30 cellular contexts compared by ENCODE assay signal in genomic region chr7:48511021-48511579, GRCh38.
DNase-seq lines count a peak whose midpoint lies in the region; ATAC-seq and TF ChIP-seq lines count a peak whose summit lies in the region.
"Had no signal": no experiment of that assay in that cellular context is flagged by ENCODE, and none has a peak within 500 bp of the region (broad histone marks: within the 10 kb centered on the region; RNA-seq: fewer than 3 reads in every experiment).

No MANE protein-coding gene starts in this region.

- H3K4me2 ChIP-seq in OCI-LY7 (ENCODE audit: low read length), result no peak overlapping the region
- H3K4me2 ChIP-seq: BLaER1 treated with 17β-estradiol and CSF1 and Interleukin-3, amounts not matched to agents 10 nM and 100 nM; hepatocyte had no signal

- no peaks in the 10 kb centered on the region for H3K79me2 ChIP-seq in OCI-LY7 (ENCODE audit: insufficient read depth, low read depth, low read length)
- H3K79me2 ChIP-seq: hepatocyte had no signal

- DNase-seq in Ammon's horn (ENCODE audit: low spot score) (peak; percentile 54), NCI-H446 (lab: John Stamatoyannopoulos, UW) (peak; percentile 39 to 73), astrocyte of the cerebellum (ENCODE audit: low read depth) (peak; percentile 15), foreskin keratinocyte (peak in 1 of 2 donors; percentile 20), prostate gland (ENCODE audit: low spot score) (no peak), OCI-LY7 (ENCODE audit: low spot score) (no peak)
- no peak for DNase-seq in activated T-cell treated with anti-CD3 and anti-CD28 coated beads, Interleukin-2, amount 50 U/mL, for 4 hours
- DNase-seq: activated T-cell treated with anti-CD3 and anti-CD28 coated beads, Interleukin-2, amount 50 U/mL, for 1 hour; COR-L47; effector CD8-positive, alpha-beta T cell; H9; immature natural killer cell; Kasumi-1; left lung; NCI-H1048; NCI-H1930; NCI-H226; NK-92 treated with Interleukin-12 subunit alpha and Interleukin-12 subunit beta, amount 100 ng/mL, for 24 hours; SHP77 treated with DMSO at 0.1 percent for 48 hours; sigmoid colon; stimulated activated CD4-positive, alpha-beta T cell treated with anti-CD3 and anti-CD28 coated beads, Interleukin-15, amount 100 ng/mL, for 24 hours; stimulated activated naive CD8-positive, alpha-beta T cell treated with anti-CD3 and anti-CD28 coated beads, Interleukin-15, amount 100 ng/mL, for 72 hours; tibial artery had no signal

- H3K9me3 Mint-ChIP-seq in activated T-cell treated with anti-CD3 and anti-CD28 coated beads, Interleukin-2, amount 50 U/mL, for 4 hours, result no peaks in the 10 kb centered on the region
- H3K9me3 Mint-ChIP-seq: activated naive CD4-positive, alpha-beta T cell treated with anti-CD3 and anti-CD28 coated beads, Interleukin-2, amount 50 U/mL, for 24 hours; H9; stimulated activated naive CD8-positive, alpha-beta T cell treated with anti-CD3 and anti-CD28 coated beads, Interleukin-15, amount 100 ng/mL, for 72 hours had no signal

- no peaks in the 10 kb centered on the region for H3K36me3 ChIP-seq in prostate gland
- no peaks in the 10 kb centered on the region for H3K36me3 ChIP-seq in OCI-LY7 (ENCODE audit: insufficient read depth, low read length)
- H3K36me3 ChIP-seq: BLaER1 treated with 17β-estradiol and CSF1 and Interleukin-3, amounts not matched to agents 10 nM and 100 nM; left lung; sigmoid colon; tibial artery had no signal

- no peaks in the 10 kb centered on the region for H3K27me3 Mint-ChIP-seq in activated T-cell treated with anti-CD3 and anti-CD28 coated beads, Interleukin-2, amount 50 U/mL, for 4 hours (ENCODE audit: low read depth)
- H3K27me3 Mint-ChIP-seq: activated naive CD4-positive, alpha-beta T cell treated with anti-CD3 and anti-CD28 coated beads, Interleukin-2, amount 50 U/mL, for 24 hours; naive thymus-derived CD4-positive, alpha-beta T cell; stimulated activated naive CD8-positive, alpha-beta T cell treated with anti-CD3 and anti-CD28 coated beads, Interleukin-15, amount 100 ng/mL, for 72 hours had no signal

- no TSS peak for BruUV-seq in OCI-LY7 (replicated peaks; lab: Mats Ljungman, UMichigan)

- H2AFZ ChIP-seq in OCI-LY7 (ENCODE audit: low read length), result no peak overlapping the region
- H2AFZ ChIP-seq: hepatocyte had no signal

- H3K27ac ChIP-seq in foreskin keratinocyte, result no peak overlapping the region
- H3K27ac ChIP-seq in prostate gland, result no peak overlapping the region
- H3K27ac ChIP-seq in OCI-LY7 (ENCODE audit: low read depth, low read length, poor library complexity, severe bottlenecking), result no peak overlapping the region
- H3K27ac ChIP-seq: BLaER1 treated with 17β-estradiol and CSF1 and Interleukin-3, amounts not matched to agents 10 nM and 100 nM; hepatocyte; left lung; sigmoid colon; tibial artery had no signal

- H3K4me3 Mint-ChIP-seq in activated T-cell treated with anti-CD3 and anti-CD28 coated beads, Interleukin-2, amount 50 U/mL, for 4 hours, result no peak overlapping the region
- H3K4me3 Mint-ChIP-seq: activated naive CD4-positive, alpha-beta T cell treated with anti-CD3 and anti-CD28 coated beads, Interleukin-2, amount 50 U/mL, for 24 hours; H9; immature natural killer cell; stimulated activated naive CD8-positive, alpha-beta T cell treated with anti-CD3 and anti-CD28 coated beads, Interleukin-15, amount 100 ng/mL, for 72 hours had no signal

- TF ChIP-seq CTCF in astrocyte of the cerebellum (IDR thresholded peaks at IDR 0.05; ENCODE audit: low read depth, low read length, missing control alignments) (no peak), foreskin keratinocyte (conservative IDR thresholded peaks at IDR 0.05) (no peak), prostate gland (IDR thresholded peaks at IDR 0.05) (no peak), OCI-LY7 (conservative IDR thresholded peaks at IDR 0.05; ENCODE audit: low read length) (no peak)

- intact Hi-C loops in prostate gland (cut with DNase I) (no loop called here), OCI-LY7 (cut with micrococcal nuclease; ENCODE audit: unreplicated experiment) (no loop called here)

- WGBS in prostate gland, result 15% methylated on average over 13 of the region's 13 CpGs

- in situ Hi-C loops in astrocyte of the cerebellum (cut with HindIII; ENCODE audit: low sequenced_read_pairs), result no loop called here

- H3K27me3 ChIP-seq in foreskin keratinocyte (peaks cover 9% of the 10 kb centered on the region), prostate gland (replicated peaks; ENCODE audit: insufficient read depth) (no peaks in the 10 kb centered on the region)
- H3K27me3 ChIP-seq: BLaER1 treated with 17β-estradiol and CSF1 and Interleukin-3, amounts not matched to agents 10 nM and 100 nM; hepatocyte; left lung; sigmoid colon; tibial artery had no signal

- no peak for TF ChIP-seq POLR2A in prostate gland (IDR thresholded peaks at IDR 0.05)

- H3K36me3 Mint-ChIP-seq in activated T-cell treated with anti-CD3 and anti-CD28 coated beads, Interleukin-2, amount 50 U/mL, for 4 hours (ENCODE audit: insufficient read depth), result no peaks in the 10 kb centered on the region
- H3K36me3 Mint-ChIP-seq: activated naive CD4-positive, alpha-beta T cell treated with anti-CD3 and anti-CD28 coated beads, Interleukin-2, amount 50 U/mL, for 24 hours; immature natural killer cell; naive thymus-derived CD4-positive, alpha-beta T cell had no signal

- H3K4me1 Mint-ChIP-seq in activated T-cell treated with anti-CD3 and anti-CD28 coated beads, Interleukin-2, amount 50 U/mL, for 4 hours (ENCODE audit: low read depth), result no peaks in the 10 kb centered on the region
- H3K4me1 Mint-ChIP-seq: activated naive CD4-positive, alpha-beta T cell treated with anti-CD3 and anti-CD28 coated beads, Interleukin-2, amount 50 U/mL, for 24 hours; immature natural killer cell; stimulated activated naive CD8-positive, alpha-beta T cell treated with anti-CD3 and anti-CD28 coated beads, Interleukin-15, amount 100 ng/mL, for 72 hours had no signal

- H3K4me1 ChIP-seq in foreskin keratinocyte, result no peaks in the 10 kb centered on the region
- H3K4me1 ChIP-seq in prostate gland (replicated peaks), result no peaks in the 10 kb centered on the region
- H3K4me1 ChIP-seq in OCI-LY7 (ENCODE audit: insufficient read depth, low read length, poor library complexity, severe bottlenecking), result no peaks in the 10 kb centered on the region
- H3K4me1 ChIP-seq: left lung, sigmoid colon, tibial artery had no signal

- H3K4me3 ChIP-seq in astrocyte of the cerebellum (ENCODE audit: low read depth, low read length) (peak overlapping the region; percentile 3), prostate gland (no peak overlapping the region), OCI-LY7 (ENCODE audit: low read depth, low read length, poor library complexity, severe bottlenecking) (no peak overlapping the region)
- H3K4me3 ChIP-seq: BLaER1 treated with 17β-estradiol and CSF1 and Interleukin-3, amounts not matched to agents 10 nM and 100 nM; hepatocyte; left lung; sigmoid colon; tibial artery had no signal

- H3K9me2 ChIP-seq in OCI-LY7 (ENCODE audit: insufficient read depth, low read length), result no peaks in the 10 kb centered on the region

- H4K20me1 ChIP-seq in OCI-LY7 (ENCODE audit: insufficient read depth, low read length), result no peaks in the 10 kb centered on the region
- H4K20me1 ChIP-seq: BLaER1 treated with 17β-estradiol and CSF1 and Interleukin-3, amounts not matched to agents 10 nM and 100 nM had no signal

- ATAC-seq in foreskin keratinocyte (peak; percentile 54), GM19397 (IDR thresholded peaks at IDR 0.05; ENCODE audit: unreplicated experiment) (no peak)
- no peak for ATAC-seq in activated T-cell treated with anti-CD3 and anti-CD28 coated beads, Interleukin-2, amount 50 U/mL, for 4 hours
- ATAC-seq: activated CD4-positive, CD25-positive, alpha-beta regulatory T cell treated with anti-CD3 and anti-CD28 coated beads, Interleukin-2, amount 50 U/mL, for 24 hours; left lung; naive thymus-derived CD4-positive, alpha-beta T cell; Panc1; stimulated activated naive CD8-positive, alpha-beta T cell treated with anti-CD3 and anti-CD28 coated beads, Interleukin-15, amount 100 ng/mL, for 72 hours had no signal

- POLR2A ChIA-PET in OCI-LY7 (lab: Charles Lee), result interaction anchor here (1.6 kb wide), 1 partner anchor 17 kb away, joined by 4 read pairs; no protein-coding TSS in a partner anchor

- no peaks in the 10 kb centered on the region for H3K9me3 ChIP-seq in prostate gland
- no peaks in the 10 kb centered on the region for H3K9me3 ChIP-seq in OCI-LY7 (ENCODE audit: low read length)
- H3K9me3 ChIP-seq: BLaER1 treated with 17β-estradiol and CSF1 and Interleukin-3, amounts not matched to agents 10 nM and 100 nM; left lung; tibial artery had no signal

- CTCF ChIA-PET in OCI-LY7 (lab: Charles Lee; ENCODE audit: unreplicated experiment), result no interaction called here

Comparison
In these comparisons a context has a peak if more than half of its experiments do, and no peak if none do; other contexts are left out.
1. DNase-seq: peak in Ammon's horn (single experiment), NCI-H446 (2 of 2) and astrocyte of the cerebellum (single experiment); none in activated T-cell treated with anti-CD3 and anti-CD28 coated beads, Interleukin-2, amount 50 U/mL, for 4 hours (single experiment), prostate gland (single experiment) and OCI-LY7 (single experiment).